In the genomic region with DNA sequence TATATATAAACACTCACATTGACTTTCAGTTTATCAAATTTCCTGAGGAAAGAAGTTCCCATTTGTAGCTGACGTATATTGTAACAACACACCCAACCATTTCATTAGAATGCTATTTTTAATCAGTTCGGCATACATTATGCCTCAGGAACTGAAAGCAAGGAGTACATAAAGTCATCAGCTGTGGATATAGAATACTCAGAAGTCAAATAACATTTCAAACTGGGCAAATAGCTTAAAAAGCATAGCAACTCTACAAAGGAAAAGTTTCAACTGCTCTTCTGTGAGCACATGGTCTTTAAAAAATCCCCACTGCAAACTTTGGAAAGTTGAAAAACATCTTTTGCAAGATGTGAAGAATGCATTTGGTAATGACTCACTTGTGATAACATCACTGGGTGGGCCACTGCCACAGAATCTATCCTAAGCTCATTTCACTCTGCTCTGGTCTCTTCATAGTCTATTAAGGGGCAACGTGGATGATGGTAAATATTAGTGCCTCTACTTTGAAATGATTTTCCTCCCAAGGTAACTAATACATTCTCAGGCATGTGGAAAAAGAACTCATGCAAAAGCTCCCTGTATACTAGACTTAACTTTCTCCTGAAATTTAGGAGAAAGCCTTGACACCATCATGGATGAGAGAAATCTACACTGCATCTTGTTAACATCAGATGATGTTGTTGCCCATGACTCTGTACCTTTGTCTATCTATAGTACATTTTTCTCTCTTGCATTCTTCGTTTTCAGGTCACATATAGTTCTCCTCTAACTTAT, we compare ENCODE assay signal across 1 cellular context.
TF ChIP-seq lines count a peak whose summit lies in the region.

No MANE protein-coding gene starts in this region.

TF ChIP-seq in A549, 52 proteins besides CTCF, POLR2A, EP300 and RAD21 (continued from another document):
- TF ChIP-seq RFX5 (IDR thresholded peaks at IDR 0.05) (no peak), ZFP36 (IDR thresholded peaks at IDR 0.05; ENCODE audit: borderline replicate concordance, partially characterized antibody) (no peak), MYC (IDR thresholded peaks at IDR 0.05; ENCODE audit: borderline replicate concordance, low read length) (no peak), CEBPB (IDR thresholded peaks at IDR 0.05) (no peak), TFCP2L1 (CRISPR knock-in tag; IDR thresholded peaks at IDR 0.05) (no peak), HDAC2 (IDR thresholded peaks at IDR 0.05) (no peak), NPAS2 (CRISPR knock-in tag; IDR thresholded peaks at IDR 0.05; ENCODE audit: borderline replicate concordance) (no peak), JUN (IDR thresholded peaks at IDR 0.05) (no peak)
- TF ChIP-seq, protein P1, sequence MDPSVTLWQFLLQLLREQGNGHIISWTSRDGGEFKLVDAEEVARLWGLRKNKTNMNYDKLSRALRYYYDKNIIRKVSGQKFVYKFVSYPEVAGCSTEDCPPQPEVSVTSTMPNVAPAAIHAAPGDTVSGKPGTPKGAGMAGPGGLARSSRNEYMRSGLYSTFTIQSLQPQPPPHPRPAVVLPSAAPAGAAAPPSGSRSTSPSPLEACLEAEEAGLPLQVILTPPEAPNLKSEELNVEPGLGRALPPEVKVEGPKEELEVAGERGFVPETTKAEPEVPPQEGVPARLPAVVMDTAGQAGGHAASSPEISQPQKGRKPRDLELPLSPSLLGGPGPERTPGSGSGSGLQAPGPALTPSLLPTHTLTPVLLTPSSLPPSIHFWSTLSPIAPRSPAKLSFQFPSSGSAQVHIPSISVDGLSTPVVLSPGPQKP (IDR thresholded peaks at IDR 0.05; ENCODE audit: low read depth, low read length), result no peak
